ENCODE assay signal across 1 cellular context in genomic region chr2:43100883-43101662, GRCh38.
A peak's percentile ranks its signal among the peaks of the same experiment; 100 is the strongest.
TF ChIP-seq lines count a peak whose summit lies in the region.

No MANE protein-coding gene starts in this region.

TF ChIP-seq in H1, 55 proteins besides CTCF, POLR2A, EP300 and RAD21 (continued from another document):
- TF ChIP-seq, protein P1, sequence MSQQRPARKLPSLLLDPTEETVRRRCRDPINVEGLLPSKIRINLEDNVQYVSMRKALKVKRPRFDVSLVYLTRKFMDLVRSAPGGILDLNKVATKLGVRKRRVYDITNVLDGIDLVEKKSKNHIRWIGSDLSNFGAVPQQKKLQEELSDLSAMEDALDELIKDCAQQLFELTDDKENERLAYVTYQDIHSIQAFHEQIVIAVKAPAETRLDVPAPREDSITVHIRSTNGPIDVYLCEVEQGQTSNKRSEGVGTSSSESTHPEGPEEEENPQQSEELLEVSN (IDR thresholded peaks at IDR 0.05) = peak; percentile 85
